25 cellular contexts compared by ENCODE assay signal in genomic region chr4:41303372-41304118, GRCh38. TPM values are rescaled to one million over a fixed set of nuclear protein-coding genes. Genes with fewer than 3 reads are reported as not detected.
"Had no signal": no experiment of that assay in that cellular context is flagged by ENCODE, and none has a peak within 500 bp of the region (broad histone marks: within the 10 kb centered on the region; RNA-seq: fewer than 3 reads in every experiment).

No MANE protein-coding gene starts in this region.

- ATAC-seq: activated T-cell treated with anti-CD3 and anti-CD28 coated beads, Interleukin-2, amount 50 U/mL, for 72 hours; Panc1; Right ventricle myocardium inferior had no signal

- H3K27ac ChIP-seq: brain microvascular endothelial cell, SK-N-MC, VCaP had no signal

- DNase-seq: activated CD4-positive, alpha-beta memory T cell treated with anti-CD3 and anti-CD28 coated beads for 36 hours; activated CD4-positive, alpha-beta T cell treated with anti-CD3 and anti-CD28 coated beads, Interleukin-2, amount 10 ng/mL, durations not matched to agents 7 days and 5 days; activated CD4-positive, CD25-positive, alpha-beta regulatory T cell; activated CD8-positive, alpha-beta memory T cell treated with anti-CD3 and anti-CD28 coated beads for 24 hours; activated gamma-delta T cell treated with Interleukin-2 at 50 U/mL for 16 hours; activated naive CD4-positive, alpha-beta T cell treated with anti-CD3 and anti-CD28 coated beads, Interleukin-2, amount 10 ng/mL, durations not matched to agents 7 days and 5 days; activated naive CD8-positive, alpha-beta T cell treated with anti-CD3 and anti-CD28 coated beads for 36 hours; activated T-cell treated with anti-CD3 and anti-CD28 coated beads, Interleukin-2, amount 50 U/mL, for 72 hours; brain microvascular endothelial cell; caudate nucleus; KG1; NCI-H1417 treated with DMSO at 0.1 percent for 48 hours; NCI-H1694 treated with DMSO at 0.1 percent for 48 hours; NCI-H2081 treated with DMSO at 0.1 percent for 48 hours; NCI-H446 treated with DMSO at 0.1 percent for 48 hours; NCI-H524 treated with DMSO at 0.1 percent for 48 hours; NCI-H748 treated with DMSO at 0.1 percent for 48 hours; NK-92 treated with Interleukin-12 subunit alpha and Interleukin-12 subunit beta, amount 100 ng/mL, for 24 hours; OCI-M1; RPMI8226; T-helper 1 cell had no signal

- H3K4me3 ChIP-seq: SK-N-MC had no signal

- H3K27me3 ChIP-seq: brain microvascular endothelial cell had no signal

- H3K36me3 ChIP-seq: brain microvascular endothelial cell had no signal

RNA-seq across cellular contexts. Expression of gene UCHL1, which starts 46.8 kb away (rescaled TPM):
- total RNA-seq: activated CD4-positive, alpha-beta T cell treated with anti-CD3 and anti-CD28 coated beads, Interleukin-2, amount 10 ng/mL, durations not matched to agents 7 days and 5 days had no signal
